In the genomic region with DNA sequence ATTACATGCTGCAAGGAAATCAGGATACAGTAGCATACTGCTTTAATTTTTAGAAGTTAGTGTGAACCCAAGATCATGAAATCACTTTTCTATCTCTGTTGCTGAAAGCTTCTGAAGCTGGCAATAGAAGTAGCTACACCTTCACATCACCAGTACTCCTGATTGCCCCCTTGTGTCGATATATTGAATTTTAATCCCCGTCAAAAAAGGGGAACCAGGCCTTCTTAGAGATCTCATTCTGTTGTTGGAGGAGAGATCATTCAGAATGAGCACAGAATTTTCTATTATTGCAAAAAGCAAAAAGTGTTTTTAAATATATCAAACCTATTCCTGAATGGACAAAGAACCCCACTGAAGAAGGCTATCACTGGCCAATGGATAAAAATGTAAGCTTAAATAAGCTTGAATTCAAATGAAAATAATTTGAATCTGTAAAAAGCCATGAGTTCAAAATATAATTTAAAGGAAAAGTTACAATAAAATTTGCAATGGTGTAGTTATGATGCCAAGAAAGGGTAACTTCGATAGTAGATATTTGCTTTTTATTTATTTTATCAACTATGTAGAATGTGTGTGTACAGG, we compare ENCODE assay signal across 8 cellular contexts. TPM values are rescaled to one million over a fixed set of nuclear protein-coding genes. Genes with fewer than 3 reads are reported as not detected.
DNase-seq lines count a peak whose midpoint lies in the region; ATAC-seq, FAIRE-seq and TF ChIP-seq lines count a peak whose summit lies in the region.

No MANE protein-coding gene starts in this region.

- no peak for TF ChIP-seq POLR2A in thyroid gland (IDR thresholded peaks at IDR 0.05)

- TF ChIP-seq CTCF in epithelial cell of proximal tubule (conservative IDR thresholded peaks at IDR 0.05; ENCODE audit: low read depth, low read length) = peak; percentile 79
- TF ChIP-seq CTCF in thyroid gland (IDR thresholded peaks at IDR 0.05) = peak in 5 of 6 experiments; percentile 27 to 57 (median 45)

- intact Hi-C loops in thyroid gland (cut with DNase I) = no loop called here

- DNase-seq in D341Med (ENCODE audit: low spot score) (peak; percentile 43), GM19239 (ENCODE audit: insufficient read length, low spot score) (no peak), NOMO-1 treated with DMSO at 0.1 percent for 48 hours (lab: John Stamatoyannopoulos, UW; ENCODE audit: unreplicated experiment) (peak; percentile 85), epithelial cell of proximal tubule (ENCODE audit: low read depth) (no peak), thyroid gland (no peak), NCI-H2227 treated with DMSO at 0.1 percent for 48 hours (lab: John Stamatoyannopoulos, UW) (no peak), substantia nigra (lab: John Stamatoyannopoulos, UW) (no peak)

- H3K4me1 ChIP-seq in thyroid gland = no peaks in the 10 kb centered on the region

- 34 to 38% methylated on average over 3 of the region's 3 CpGs for WGBS in thyroid gland, 2 donors

- H3K27ac ChIP-seq in thyroid gland (no peak overlapping the region), substantia nigra (ENCODE audit: low read depth, low read length, poor library complexity, severe bottlenecking) (no peak overlapping the region)

- FAIRE-seq in GM19239 (lab: Jason Lieb, UNC) = peak; percentile 65

- H3K36me3 ChIP-seq in thyroid gland = no peaks in the 10 kb centered on the region

- no peaks in the 10 kb centered on the region for H3K9me3 ChIP-seq in thyroid gland

- peak; percentile 93 for ATAC-seq in HG03342 (IDR thresholded peaks at IDR 0.05; ENCODE audit: unreplicated experiment)

- no peaks in the 10 kb centered on the region for H3K27me3 ChIP-seq in thyroid gland

- H3K4me3 ChIP-seq in epithelial cell of proximal tubule (ENCODE audit: low read depth, low read length) (no peak overlapping the region), thyroid gland (replicated peaks in 1 of 3) (no peak overlapping the region)

RNA-seq across cellular contexts. Expression of a gene that starts 39.7 kb away (rescaled TPM):
- total RNA-seq in epithelial cell of proximal tubule = not detected in 2 replicates
- total RNA-seq in thyroid gland = under 1 TPM in 1 of 4 donors, not detected in 3; 0.40 TPM

Comparison
In these comparisons a context has a peak if more than half of its experiments do, and no peak if none do; other contexts are left out.
1. DNase-seq: peak in D341Med (single experiment) and NOMO-1 treated with DMSO at 0.1 percent for 48 hours (single experiment); none in GM19239 (single experiment), epithelial cell of proximal tubule (single experiment), thyroid gland (0 of 2), NCI-H2227 treated with DMSO at 0.1 percent for 48 hours (single experiment) and substantia nigra (0 of 49).